ENCODE assay signal across 8 cellular contexts in the genomic region with DNA sequence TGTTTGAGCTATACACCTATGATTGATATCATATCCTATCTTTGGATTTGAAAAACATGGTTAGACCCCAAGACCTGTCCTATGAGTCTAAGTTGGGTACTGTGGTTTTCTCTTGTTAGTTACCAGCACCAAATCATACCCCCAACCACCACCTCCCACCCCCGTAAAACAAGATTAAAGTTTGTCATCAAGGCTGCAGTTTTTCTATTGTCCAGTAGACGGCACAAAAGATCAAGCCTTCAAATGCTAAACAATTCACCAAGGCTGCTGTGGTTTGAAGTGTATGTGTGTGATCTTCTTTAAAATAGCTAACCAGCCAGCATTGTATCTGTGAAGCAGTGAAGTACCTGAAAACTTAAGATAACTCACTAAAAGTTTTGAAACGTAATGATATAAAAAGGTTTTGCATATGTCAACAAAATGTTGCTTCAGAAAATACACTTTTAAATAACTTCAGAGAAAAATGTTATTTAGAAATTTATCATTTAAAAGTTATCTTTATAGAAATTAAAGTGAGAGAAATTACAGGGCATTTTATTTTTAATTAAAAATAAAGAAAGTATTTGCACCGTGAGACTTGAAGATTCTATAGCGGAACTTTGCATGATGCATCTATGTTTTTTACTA. TPM values are rescaled to one million over a fixed set of nuclear protein-coding genes. Genes with fewer than 3 reads are reported as not detected.
DNase-seq lines count a peak whose midpoint lies in the region; ATAC-seq and TF ChIP-seq lines count a peak whose summit lies in the region.

No MANE protein-coding gene starts in this region.

- H2BK120ac ChIP-seq in mesendoderm (ENCODE audit: low read depth, low read length), result no peak overlapping the region

- no peak overlapping the region for H3K23ac ChIP-seq in mesendoderm (ENCODE audit: low read length)

- intact Hi-C loops in breast epithelium (cut with DNase I; ENCODE audit: low total_unique reads), result no loop called here

- no peak overlapping the region for H3K18ac ChIP-seq in mesendoderm (ENCODE audit: low read length)

- H3K4me1 ChIP-seq in breast epithelium, result no peaks in the 10 kb centered on the region
- H3K4me1 ChIP-seq in mesendoderm (ENCODE audit: control insufficient read depth, low read depth, low read length), result no peaks in the 10 kb centered on the region

- peak; percentile 52 for ATAC-seq in HG02610 (IDR thresholded peaks at IDR 0.05; ENCODE audit: unreplicated experiment)
- ATAC-seq in GM18511 (IDR thresholded peaks at IDR 0.05; ENCODE audit: unreplicated experiment), result no peak

- no peak overlapping the region for H3K9ac ChIP-seq in mesendoderm (ENCODE audit: low read length)

- H3K36me3 ChIP-seq in breast epithelium, result no peaks in the 10 kb centered on the region
- no peaks in the 10 kb centered on the region for H3K36me3 ChIP-seq in mesendoderm (ENCODE audit: control insufficient read depth, insufficient read depth, low read length)

- H2AK5ac ChIP-seq in mesendoderm (ENCODE audit: low read length), result no peak overlapping the region

- H2BK15ac ChIP-seq in mesendoderm (replicated peaks; ENCODE audit: low read depth), result no peak overlapping the region

- H4K8ac ChIP-seq in mesendoderm (ENCODE audit: low read depth, low read length), result no peak overlapping the region

- TF ChIP-seq CTCF in breast epithelium (IDR thresholded peaks at IDR 0.05), result peak; percentile 84 to 92 (median 86)

- no peak for TF ChIP-seq POLR2A in breast epithelium (IDR thresholded peaks at IDR 0.05)

- DNase-seq in DMS53 (lab: John Stamatoyannopoulos, UW), result peak; percentile 81
- DNase-seq in NCI-H510A treated with DMSO at 0.1 percent for 48 hours (lab: John Stamatoyannopoulos, UW), result peak; percentile 71
- DNase-seq in breast epithelium (ENCODE audit: low spot score in 2 of 2), result no peak
- peak; percentile 82 for DNase-seq in mesendoderm
- DNase-seq in iPS-NIHi11 (ENCODE audit: low spot score), result no peak
- DNase-seq in occipital lobe (lab: John Stamatoyannopoulos, UW), result no peak

- H3K4me3 ChIP-seq in breast epithelium, result no peak overlapping the region
- H3K4me3 ChIP-seq in mesendoderm (ENCODE audit: low read length), result no peak overlapping the region

- H3K27ac ChIP-seq in breast epithelium, result no peak overlapping the region
- H3K27ac ChIP-seq in mesendoderm (ENCODE audit: low read depth, low read length), result no peak overlapping the region

- no peak overlapping the region for H4K5ac ChIP-seq in mesendoderm (ENCODE audit: low read length)

- no CpG with 5 or more reads among the region's 5 CpGs for WGBS in mesendoderm (ENCODE audit: extremely low coverage, insufficient coverage, low lambda C conversion rate)

- no peaks in the 10 kb centered on the region for H3K79me1 ChIP-seq in mesendoderm (ENCODE audit: low read length)

- no peak overlapping the region for H3K4ac ChIP-seq in mesendoderm (ENCODE audit: low read depth, low read length)

- H2BK5ac ChIP-seq in mesendoderm (ENCODE audit: low read length), result no peak overlapping the region

- peaks cover 3 to 24% of the 10 kb centered on the region in 2 donors for H3K27me3 ChIP-seq in breast epithelium
- peaks cover 12% of the 10 kb centered on the region for H3K27me3 ChIP-seq in mesendoderm (ENCODE audit: insufficient read depth, low read length, poor library complexity)

- no peaks in the 10 kb centered on the region for H3K9me3 ChIP-seq in breast epithelium

- H3K56ac ChIP-seq in mesendoderm (ENCODE audit: low read length), result no peak overlapping the region

- H3K4me2 ChIP-seq in mesendoderm (ENCODE audit: low read length), result no peak overlapping the region

- H3K79me2 ChIP-seq in mesendoderm (ENCODE audit: control insufficient read depth, insufficient read depth, low read length), result no peaks in the 10 kb centered on the region

RNA-seq across cellular contexts. Expression of a gene that starts 5.8 kb away (rescaled TPM):
- total RNA-seq in breast epithelium (10 to 100 TPM; 23.0 to 37.9 (median 37.0) TPM), occipital lobe (20.7 TPM)
- 0.25 TPM for polyA plus RNA-seq in mesendoderm (2013, experiment 1 of 2)
- polyA plus RNA-seq in mesendoderm (2013, experiment 2 of 2), result 0.10 TPM

Comparison
In these comparisons a context has a peak if more than half of its experiments do, and no peak if none do; other contexts are left out.
1. DNase-seq: peak in DMS53 (single experiment), NCI-H510A treated with DMSO at 0.1 percent for 48 hours (single experiment) and mesendoderm (single experiment); none in breast epithelium (0 of 2), iPS-NIHi11 (single experiment) and occipital lobe (single experiment).